Comparison of ENCODE assay signal across 1 cellular context in the genomic region with DNA sequence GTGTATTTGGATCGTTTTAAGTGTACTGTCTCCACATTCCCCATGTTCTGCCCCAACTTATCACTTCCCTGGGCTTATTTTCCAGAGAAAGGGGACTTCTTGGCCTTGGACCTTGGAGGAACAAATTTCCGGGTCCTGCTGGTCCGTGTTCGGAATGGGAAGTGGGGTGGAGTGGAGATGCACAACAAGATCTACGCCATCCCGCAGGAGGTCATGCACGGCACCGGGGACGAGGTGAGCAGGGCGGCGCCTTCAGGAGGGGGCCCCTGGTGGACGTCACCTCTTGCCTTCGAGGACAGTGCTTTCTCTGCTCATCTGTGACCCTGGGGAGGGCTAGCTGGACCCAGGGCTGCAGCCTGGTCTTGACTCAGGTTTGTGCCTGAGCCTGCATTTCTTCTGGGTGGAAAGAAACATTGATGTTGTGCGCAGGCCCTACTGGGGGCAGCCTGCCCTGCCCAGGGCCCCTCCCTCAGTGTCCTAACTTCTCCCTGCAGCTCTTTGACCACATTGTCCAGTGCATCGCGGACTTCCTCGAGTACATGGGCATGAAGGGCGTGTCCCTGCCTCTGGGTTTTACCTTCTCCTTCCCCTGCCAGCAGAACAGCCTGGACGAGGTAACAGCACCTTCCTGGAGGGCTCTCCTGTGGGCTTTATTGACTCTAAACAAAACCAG.
TF ChIP-seq lines count a peak whose summit lies in the region.

No MANE protein-coding gene starts in this region.

TF ChIP-seq in HCT116, 20 proteins besides CTCF, POLR2A, EP300 and RAD21 (continued from another document):
- TF ChIP-seq, protein P1, sequence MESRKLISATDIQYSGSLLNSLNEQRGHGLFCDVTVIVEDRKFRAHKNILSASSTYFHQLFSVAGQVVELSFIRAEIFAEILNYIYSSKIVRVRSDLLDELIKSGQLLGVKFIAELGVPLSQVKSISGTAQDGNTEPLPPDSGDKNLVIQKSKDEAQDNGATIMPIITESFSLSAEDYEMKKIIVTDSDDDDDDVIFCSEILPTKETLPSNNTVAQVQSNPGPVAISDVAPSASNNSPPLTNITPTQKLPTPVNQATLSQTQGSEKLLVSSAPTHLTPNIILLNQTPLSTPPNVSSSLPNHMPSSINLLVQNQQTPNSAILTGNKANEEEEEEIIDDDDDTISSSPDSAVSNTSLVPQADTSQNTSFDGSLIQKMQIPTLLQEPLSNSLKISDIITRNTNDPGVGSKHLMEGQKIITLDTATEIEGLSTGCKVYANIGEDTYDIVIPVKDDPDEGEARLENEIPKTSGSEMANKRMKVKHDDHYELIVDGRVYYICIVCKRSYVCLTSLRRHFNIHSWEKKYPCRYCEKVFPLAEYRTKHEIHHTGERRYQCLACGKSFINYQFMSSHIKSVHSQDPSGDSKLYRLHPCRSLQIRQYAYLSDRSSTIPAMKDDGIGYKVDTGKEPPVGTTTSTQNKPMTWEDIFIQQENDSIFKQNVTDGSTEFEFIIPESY (IDR thresholded peaks at IDR 0.05; ENCODE audit: extremely low read depth, insufficient replicate concordance, low read length): no peak
- no peak for TF ChIP-seq CEBPB (IDR thresholded peaks at IDR 0.05; ENCODE audit: low read depth)
- TF ChIP-seq SP1 (IDR thresholded peaks at IDR 0.05; ENCODE audit: low read depth): no peak
- TF ChIP-seq SIN3A (IDR thresholded peaks at IDR 0.05; ENCODE audit: low read depth): no peak
- no peak for TF ChIP-seq ELF1 (IDR thresholded peaks at IDR 0.05; ENCODE audit: borderline replicate concordance, low read depth)
- TF ChIP-seq, protein P2, sequence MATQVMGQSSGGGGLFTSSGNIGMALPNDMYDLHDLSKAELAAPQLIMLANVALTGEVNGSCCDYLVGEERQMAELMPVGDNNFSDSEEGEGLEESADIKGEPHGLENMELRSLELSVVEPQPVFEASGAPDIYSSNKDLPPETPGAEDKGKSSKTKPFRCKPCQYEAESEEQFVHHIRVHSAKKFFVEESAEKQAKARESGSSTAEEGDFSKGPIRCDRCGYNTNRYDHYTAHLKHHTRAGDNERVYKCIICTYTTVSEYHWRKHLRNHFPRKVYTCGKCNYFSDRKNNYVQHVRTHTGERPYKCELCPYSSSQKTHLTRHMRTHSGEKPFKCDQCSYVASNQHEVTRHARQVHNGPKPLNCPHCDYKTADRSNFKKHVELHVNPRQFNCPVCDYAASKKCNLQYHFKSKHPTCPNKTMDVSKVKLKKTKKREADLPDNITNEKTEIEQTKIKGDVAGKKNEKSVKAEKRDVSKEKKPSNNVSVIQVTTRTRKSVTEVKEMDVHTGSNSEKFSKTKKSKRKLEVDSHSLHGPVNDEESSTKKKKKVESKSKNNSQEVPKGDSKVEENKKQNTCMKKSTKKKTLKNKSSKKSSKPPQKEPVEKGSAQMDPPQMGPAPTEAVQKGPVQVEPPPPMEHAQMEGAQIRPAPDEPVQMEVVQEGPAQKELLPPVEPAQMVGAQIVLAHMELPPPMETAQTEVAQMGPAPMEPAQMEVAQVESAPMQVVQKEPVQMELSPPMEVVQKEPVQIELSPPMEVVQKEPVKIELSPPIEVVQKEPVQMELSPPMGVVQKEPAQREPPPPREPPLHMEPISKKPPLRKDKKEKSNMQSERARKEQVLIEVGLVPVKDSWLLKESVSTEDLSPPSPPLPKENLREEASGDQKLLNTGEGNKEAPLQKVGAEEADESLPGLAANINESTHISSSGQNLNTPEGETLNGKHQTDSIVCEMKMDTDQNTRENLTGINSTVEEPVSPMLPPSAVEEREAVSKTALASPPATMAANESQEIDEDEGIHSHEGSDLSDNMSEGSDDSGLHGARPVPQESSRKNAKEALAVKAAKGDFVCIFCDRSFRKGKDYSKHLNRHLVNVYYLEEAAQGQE (IDR thresholded peaks at IDR 0.05; ENCODE audit: low read depth): no peak
- no peak for TF ChIP-seq SRF (IDR thresholded peaks at IDR 0.05; ENCODE audit: low read depth)
- no peak for TF ChIP-seq FOSL1 (IDR thresholded peaks at IDR 0.05; ENCODE audit: low read depth)
- TF ChIP-seq CBX3 (IDR thresholded peaks at IDR 0.05; ENCODE audit: low read depth): no peak
- no peak for TF ChIP-seq YY1 (IDR thresholded peaks at IDR 0.05; ENCODE audit: extremely low read depth, insufficient replicate concordance, low read depth, low read length)
- TF ChIP-seq ZNF274 (IDR thresholded peaks at IDR 0.05; ENCODE audit: low read depth, low read length): no peak
- no peak for TF ChIP-seq TCF7L2 (IDR thresholded peaks at IDR 0.05; ENCODE audit: borderline replicate concordance, extremely low read depth, insufficient read depth, insufficient read length)
- no peak for TF ChIP-seq ZFX (IDR thresholded peaks at IDR 0.05)
- TF ChIP-seq EZH2 (IDR thresholded peaks at IDR 0.05): no peak
